In the genomic region with DNA sequence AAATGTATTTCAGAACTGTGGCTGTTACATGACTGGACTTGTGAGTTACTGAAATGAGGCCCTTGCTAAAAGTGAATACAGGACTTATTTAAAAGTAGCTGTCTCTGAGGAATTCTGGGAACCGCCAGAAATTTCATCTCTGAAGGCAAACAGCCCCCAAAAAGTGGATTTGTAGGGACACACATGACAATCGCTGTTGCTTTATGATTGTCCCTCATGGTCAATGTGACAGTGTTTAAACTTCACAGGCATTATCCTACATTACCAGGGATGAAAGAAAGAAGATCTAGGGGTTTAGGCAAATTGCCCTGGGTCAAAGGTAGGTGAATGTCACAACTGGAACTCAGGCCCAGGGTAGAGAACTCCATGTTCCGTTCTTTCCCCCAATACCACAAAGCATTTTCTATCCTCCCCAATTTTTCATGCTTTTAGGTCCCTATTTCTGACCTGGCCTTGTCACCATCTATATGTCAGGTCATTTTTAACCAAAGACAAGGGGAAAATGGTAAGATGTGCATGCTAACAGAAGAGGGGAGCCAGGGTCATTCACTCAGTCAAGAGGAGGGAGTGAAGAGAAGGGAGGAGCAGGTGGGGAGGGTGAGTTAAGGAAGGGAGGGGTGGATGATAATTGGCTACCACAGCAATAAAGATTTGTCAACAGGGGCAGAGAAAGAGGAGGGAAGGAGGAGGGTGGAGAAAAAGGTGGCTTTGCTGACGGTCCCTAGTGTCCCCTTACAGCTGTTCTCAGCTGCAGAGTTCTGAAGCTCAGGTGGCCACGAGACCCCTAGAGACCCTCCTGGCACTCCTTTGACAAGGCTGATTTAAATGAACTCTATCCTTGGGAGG, we compare ENCODE assay signal across 1 cellular context.
TF ChIP-seq lines count a peak whose summit lies in the region.

No MANE protein-coding gene starts in this region.

TF ChIP-seq in IMR-90, 13 proteins besides CTCF, POLR2A, EP300 and RAD21:
- no peak for TF ChIP-seq NFE2L2 (IDR thresholded peaks at IDR 0.05; ENCODE audit: low read depth, low read length)
- no peak for TF ChIP-seq USF2 (IDR thresholded peaks at IDR 0.05; ENCODE audit: low read depth, low read length)
- no peak for TF ChIP-seq FOS (IDR thresholded peaks at IDR 0.05; ENCODE audit: low read depth, low read length)
- no peak for TF ChIP-seq MXI1 (IDR thresholded peaks at IDR 0.05; ENCODE audit: borderline replicate concordance, low read depth, low read length)
- no peak for TF ChIP-seq RFX5 (IDR thresholded peaks at IDR 0.05; ENCODE audit: low read depth, low read length)
